In genomic region chr5:31755299-31756053, GRCh38 we compare ENCODE assay signal across 14 cellular contexts.
DNase-seq lines count a peak whose midpoint lies in the region; ATAC-seq and TF ChIP-seq lines count a peak whose summit lies in the region.
"Had no signal": no experiment of that assay in that cellular context is flagged by ENCODE, and none has a peak within 500 bp of the region (broad histone marks: within the 10 kb centered on the region; RNA-seq: fewer than 3 reads in every experiment).

No MANE protein-coding gene starts in this region.

- H3K79me2 ChIP-seq in parathyroid adenoma: no peaks in the 10 kb centered on the region

- H3K4me1 ChIP-seq in parathyroid adenoma: no peaks in the 10 kb centered on the region
- H3K4me1 ChIP-seq in tibial artery: no peaks in the 10 kb centered on the region

- no peak overlapping the region for H3K9ac ChIP-seq in parathyroid adenoma

- no peak for TF ChIP-seq CTCF in parathyroid adenoma (IDR thresholded peaks at IDR 0.05)
- TF ChIP-seq CTCF in GM20000 (IDR thresholded peaks at IDR 0.05; ENCODE audit: extremely low read depth, missing control alignments): no peak
- TF ChIP-seq CTCF in tibial artery (IDR thresholded peaks at IDR 0.05): no peak

- H3K9me3 ChIP-seq in parathyroid adenoma (ENCODE audit: control insufficient read depth, low read length): no peaks in the 10 kb centered on the region
- H3K9me3 ChIP-seq in tibial artery: no peaks in the 10 kb centered on the region

- no peaks in the 10 kb centered on the region for H3K27me3 ChIP-seq in parathyroid adenoma (ENCODE audit: control insufficient read depth, insufficient read depth, low read length)
- no peaks in the 10 kb centered on the region for H3K27me3 ChIP-seq in tibial artery

- intact Hi-C loops in tibial artery (cut with DNase I; ENCODE audit: low total_unique reads): no loop called here
- intact Hi-C loops in Right ventricle myocardium superior (cut with DNase I): no loop called here

- H2AFZ ChIP-seq in parathyroid adenoma: peak overlapping the region; percentile 22
- H2AFZ ChIP-seq: GM23338 had no signal

- no peak overlapping the region for H3K27ac ChIP-seq in parathyroid adenoma
- no peak overlapping the region for H3K27ac ChIP-seq in tibial artery
- H3K27ac ChIP-seq: 22Rv1 had no signal

- ATAC-seq in Right ventricle myocardium superior (ENCODE audit: poor library complexity): no peak
- ATAC-seq: CD8-positive, alpha-beta T cell; GM23338 had no signal

- H3K36me3 ChIP-seq in parathyroid adenoma (ENCODE audit: control insufficient read depth, insufficient read depth, low read length): no peaks in the 10 kb centered on the region
- H3K36me3 ChIP-seq in tibial artery: no peaks in the 10 kb centered on the region

- peak; percentile 46 for DNase-seq in NCI-H2227 (lab: John Stamatoyannopoulos, UW; ENCODE audit: unreplicated experiment)
- DNase-seq in NCI-H2227 treated with DMSO at 0.1 percent for 48 hours (lab: John Stamatoyannopoulos, UW): no peak
- peak; percentile 74 for DNase-seq in left kidney (ENCODE audit: low read depth, low spot score)
- DNase-seq in GM20000 (ENCODE audit: low spot score): no peak
- DNase-seq in tibial artery: no peak
- DNase-seq in Right ventricle myocardium superior: no peak
- DNase-seq in effector CD4-positive, alpha-beta T cell: no peak
- DNase-seq: CD8-positive, alpha-beta T cell; COR-L47; DMS53; H9 had no signal

- no peak overlapping the region for H3K4me2 ChIP-seq in parathyroid adenoma (ENCODE audit: low read length)

- H3K4me3 ChIP-seq in parathyroid adenoma (ENCODE audit: low read depth, low read length): no peak overlapping the region
- H3K4me3 ChIP-seq in tibial artery: no peak overlapping the region
- H3K4me3 ChIP-seq: GM23338 had no signal

Comparison
In these comparisons a context has a peak if more than half of its experiments do, and no peak if none do; other contexts are left out.
1. DNase-seq: peak in NCI-H2227 (single experiment) and left kidney (single experiment); none in NCI-H2227 treated with DMSO at 0.1 percent for 48 hours (single experiment), GM20000 (single experiment), tibial artery (0 of 2), Right ventricle myocardium superior (single experiment) and effector CD4-positive, alpha-beta T cell (single experiment).